In the genomic region with DNA sequence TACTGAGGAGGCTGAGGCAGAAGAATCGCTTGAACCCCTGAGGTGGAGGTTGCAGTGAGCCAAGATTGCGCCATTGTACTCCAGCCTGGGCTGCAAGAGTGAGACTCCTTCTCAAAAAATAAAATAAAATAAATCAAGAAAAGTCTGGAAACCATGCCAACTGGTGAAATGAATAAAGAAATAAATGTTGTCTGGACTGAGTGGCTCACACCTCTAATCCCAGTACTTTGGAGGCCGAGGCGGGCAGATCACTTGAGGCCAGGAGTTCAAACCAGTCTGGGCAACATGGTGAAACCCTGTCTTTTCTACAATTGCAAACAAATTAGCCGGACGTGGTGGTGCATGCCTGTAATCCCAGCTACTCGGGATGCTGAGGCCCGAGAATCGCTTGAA, we compare ENCODE assay signal across 2 cellular contexts.
TF ChIP-seq lines count a peak whose summit lies in the region.

No MANE protein-coding gene starts in this region.

TF ChIP-seq in K562, 482 proteins besides CTCF, POLR2A, EP300 and RAD21 (continued from another document and continues in another):
- peak; percentile 50 for TF ChIP-seq ZNF511 (CRISPR knock-in tag; IDR thresholded peaks at IDR 0.05)
- TF ChIP-seq ZNF696 (CRISPR knock-in tag; conservative IDR thresholded peaks at IDR 0.05) = no peak
- TF ChIP-seq CBX3 (IDR thresholded peaks at IDR 0.05; ENCODE audit: borderline replicate concordance in 1 of 2, low read length in 2 of 2) = no peak
- no peak for TF ChIP-seq FOXP1 (CRISPR knock-in tag; IDR thresholded peaks at IDR 0.05)
- TF ChIP-seq MCM5 (IDR thresholded peaks at IDR 0.05; ENCODE audit: low read depth) = no peak
- no peak for TF ChIP-seq RBFOX2 (IDR thresholded peaks at IDR 0.05; ENCODE audit: low read depth, low read length)
- TF ChIP-seq CHCHD3 (CRISPR knock-in tag; IDR thresholded peaks at IDR 0.05) = no peak
- TF ChIP-seq TGIF2 (CRISPR knock-in tag; IDR thresholded peaks at IDR 0.05) = 0 out of 2 replicates have a peak, but pooled peaks have one; percentile 28
- TF ChIP-seq ZBTB26 (CRISPR knock-in tag; IDR thresholded peaks at IDR 0.05) = no peak
- TF ChIP-seq ASH1L (IDR thresholded peaks at IDR 0.05; ENCODE audit: borderline replicate concordance, low read depth, partially characterized antibody) = peak; percentile 49
- TF ChIP-seq, protein P1, sequence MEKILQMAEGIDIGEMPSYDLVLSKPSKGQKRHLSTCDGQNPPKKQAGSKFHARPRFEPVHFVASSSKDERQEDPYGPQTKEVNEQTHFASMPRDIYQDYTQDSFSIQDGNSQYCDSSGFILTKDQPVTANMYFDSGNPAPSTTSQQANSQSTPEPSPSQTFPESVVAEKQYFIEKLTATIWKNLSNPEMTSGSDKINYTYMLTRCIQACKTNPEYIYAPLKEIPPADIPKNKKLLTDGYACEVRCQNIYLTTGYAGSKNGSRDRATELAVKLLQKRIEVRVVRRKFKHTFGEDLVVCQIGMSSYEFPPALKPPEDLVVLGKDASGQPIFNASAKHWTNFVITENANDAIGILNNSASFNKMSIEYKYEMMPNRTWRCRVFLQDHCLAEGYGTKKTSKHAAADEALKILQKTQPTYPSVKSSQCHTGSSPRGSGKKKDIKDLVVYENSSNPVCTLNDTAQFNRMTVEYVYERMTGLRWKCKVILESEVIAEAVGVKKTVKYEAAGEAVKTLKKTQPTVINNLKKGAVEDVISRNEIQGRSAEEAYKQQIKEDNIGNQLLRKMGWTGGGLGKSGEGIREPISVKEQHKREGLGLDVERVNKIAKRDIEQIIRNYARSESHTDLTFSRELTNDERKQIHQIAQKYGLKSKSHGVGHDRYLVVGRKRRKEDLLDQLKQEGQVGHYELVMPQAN (IDR thresholded peaks at IDR 0.05; ENCODE audit: borderline replicate concordance) = peak; percentile 50; the same call in 1 of the 2 replicates
- peak; percentile 79 for TF ChIP-seq CEBPB (tag; IDR thresholded peaks at IDR 0.05)
- 0 out of 2 replicates have a peak, but pooled peaks have one; percentile 9 for TF ChIP-seq NFRKB (IDR thresholded peaks at IDR 0.05; ENCODE audit: low read depth)
- no peak for TF ChIP-seq NUFIP1 (IDR thresholded peaks at IDR 0.05; ENCODE audit: partially characterized antibody)
- no peak for TF ChIP-seq ZNF589 (CRISPR knock-in tag; IDR thresholded peaks at IDR 0.05; ENCODE audit: low read depth)
- TF ChIP-seq EHMT2 (IDR thresholded peaks at IDR 0.05) = no peak
- TF ChIP-seq ZNF398 (CRISPR knock-in tag; IDR thresholded peaks at IDR 0.05) = no peak
- TF ChIP-seq POLR3G (IDR thresholded peaks at IDR 0.05; ENCODE audit: extremely low read depth, insufficient read length, insufficient replicate concordance) = no peak
- peak; percentile 56; the same call in 1 of the 2 replicates for TF ChIP-seq KLF1 (tag; IDR thresholded peaks at IDR 0.05)
- no peak for TF ChIP-seq NR2F6 (CRISPR knock-in tag; IDR thresholded peaks at IDR 0.05)
- TF ChIP-seq CBX5 (IDR thresholded peaks at IDR 0.05; ENCODE audit: borderline replicate concordance, low read depth) = 0 out of 2 replicates have a peak, but pooled peaks have one; percentile 16
- no peak for TF ChIP-seq ZNF274 (IDR thresholded peaks at IDR 0.05; ENCODE audit: borderline replicate concordance, low read depth, low read length)

TF ChIP-seq in HepG2, 621 proteins besides CTCF, POLR2A, EP300 and RAD21 (continued from another document and continues in another):
- TF ChIP-seq, protein P2, sequence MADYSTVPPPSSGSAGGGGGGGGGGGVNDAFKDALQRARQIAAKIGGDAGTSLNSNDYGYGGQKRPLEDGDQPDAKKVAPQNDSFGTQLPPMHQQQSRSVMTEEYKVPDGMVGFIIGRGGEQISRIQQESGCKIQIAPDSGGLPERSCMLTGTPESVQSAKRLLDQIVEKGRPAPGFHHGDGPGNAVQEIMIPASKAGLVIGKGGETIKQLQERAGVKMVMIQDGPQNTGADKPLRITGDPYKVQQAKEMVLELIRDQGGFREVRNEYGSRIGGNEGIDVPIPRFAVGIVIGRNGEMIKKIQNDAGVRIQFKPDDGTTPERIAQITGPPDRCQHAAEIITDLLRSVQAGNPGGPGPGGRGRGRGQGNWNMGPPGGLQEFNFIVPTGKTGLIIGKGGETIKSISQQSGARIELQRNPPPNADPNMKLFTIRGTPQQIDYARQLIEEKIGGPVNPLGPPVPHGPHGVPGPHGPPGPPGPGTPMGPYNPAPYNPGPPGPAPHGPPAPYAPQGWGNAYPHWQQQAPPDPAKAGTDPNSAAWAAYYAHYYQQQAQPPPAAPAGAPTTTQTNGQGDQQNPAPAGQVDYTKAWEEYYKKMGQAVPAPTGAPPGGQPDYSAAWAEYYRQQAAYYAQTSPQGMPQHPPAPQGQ (CRISPR knock-in tag; IDR thresholded peaks at IDR 0.05; ENCODE audit: borderline replicate concordance) = no peak
- TF ChIP-seq, protein P3, sequence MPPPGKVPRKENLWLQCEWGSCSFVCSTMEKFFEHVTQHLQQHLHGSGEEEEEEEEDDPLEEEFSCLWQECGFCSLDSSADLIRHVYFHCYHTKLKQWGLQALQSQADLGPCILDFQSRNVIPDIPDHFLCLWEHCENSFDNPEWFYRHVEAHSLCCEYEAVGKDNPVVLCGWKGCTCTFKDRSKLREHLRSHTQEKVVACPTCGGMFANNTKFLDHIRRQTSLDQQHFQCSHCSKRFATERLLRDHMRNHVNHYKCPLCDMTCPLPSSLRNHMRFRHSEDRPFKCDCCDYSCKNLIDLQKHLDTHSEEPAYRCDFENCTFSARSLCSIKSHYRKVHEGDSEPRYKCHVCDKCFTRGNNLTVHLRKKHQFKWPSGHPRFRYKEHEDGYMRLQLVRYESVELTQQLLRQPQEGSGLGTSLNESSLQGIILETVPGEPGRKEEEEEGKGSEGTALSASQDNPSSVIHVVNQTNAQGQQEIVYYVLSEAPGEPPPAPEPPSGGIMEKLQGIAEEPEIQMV (CRISPR knock-in tag; IDR thresholded peaks at IDR 0.05; ENCODE audit: low read depth) = 0 out of 2 replicates have a peak, but pooled peaks have one; percentile 48
- TF ChIP-seq, protein P4, sequence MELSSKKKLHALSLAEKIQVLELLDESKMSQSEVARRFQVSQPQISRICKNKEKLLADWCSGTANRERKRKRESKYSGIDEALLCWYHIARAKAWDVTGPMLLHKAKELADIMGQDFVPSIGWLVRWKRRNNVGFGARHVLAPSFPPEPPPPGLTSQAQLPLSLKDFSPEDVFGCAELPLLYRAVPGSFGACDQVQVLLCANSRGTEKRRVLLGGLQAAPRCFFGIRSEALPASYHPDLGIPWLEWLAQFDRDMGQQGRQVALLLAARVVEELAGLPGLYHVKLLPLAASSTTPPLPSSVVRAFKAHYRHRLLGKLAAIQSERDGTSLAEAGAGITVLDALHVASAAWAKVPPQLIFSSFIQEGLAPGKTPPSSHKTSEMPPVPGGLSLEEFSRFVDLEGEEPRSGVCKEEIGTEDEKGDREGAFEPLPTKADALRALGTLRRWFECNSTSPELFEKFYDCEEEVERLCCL (CRISPR knock-in tag; IDR thresholded peaks at IDR 0.05; ENCODE audit: borderline replicate concordance) = no peak
- TF ChIP-seq NR2F6 (IDR thresholded peaks at IDR 0.05) = 0 out of 2 replicates have a peak, but pooled peaks have one; percentile 25
- no peak for TF ChIP-seq NR2F6 (CRISPR knock-in tag; IDR thresholded peaks at IDR 0.05)
- no peak for TF ChIP-seq ZNF224 (CRISPR knock-in tag; IDR thresholded peaks at IDR 0.05)
- peak; percentile 10; the same call in 1 of the 2 replicates for TF ChIP-seq ZMYM3 (CRISPR knock-in tag; IDR thresholded peaks at IDR 0.05)
- no peak for TF ChIP-seq ZNF687 (CRISPR knock-in tag; IDR thresholded peaks at IDR 0.05)
- no peak for TF ChIP-seq MAX (IDR thresholded peaks at IDR 0.05)
- TF ChIP-seq IRF9 (CRISPR knock-in tag; IDR thresholded peaks at IDR 0.05; ENCODE audit: borderline replicate concordance) = no peak
- TF ChIP-seq ZNF678 (CRISPR knock-in tag; IDR thresholded peaks at IDR 0.05) = 0 out of 2 replicates have a peak, but pooled peaks have one; percentile 38
- no peak for TF ChIP-seq PCBP2 (optimal IDR thresholded peaks at IDR 0.05; ENCODE audit: low read depth, low read length, poor library complexity, severe bottlenecking)
- no peak for TF ChIP-seq ZNF878 (CRISPR knock-in tag; IDR thresholded peaks at IDR 0.05)
- no peak for TF ChIP-seq PHB2 (IDR thresholded peaks at IDR 0.05; ENCODE audit: partially characterized antibody)
- TF ChIP-seq ATF5 (CRISPR knock-in tag; IDR thresholded peaks at IDR 0.05; ENCODE audit: low read depth) = 0 out of 2 replicates have a peak, but pooled peaks have one; percentile 72
- TF ChIP-seq ZNF660 (CRISPR knock-in tag; IDR thresholded peaks at IDR 0.05; ENCODE audit: borderline replicate concordance, low read depth) = no peak
- no peak for TF ChIP-seq MXI1 (IDR thresholded peaks at IDR 0.05; ENCODE audit: borderline replicate concordance, low read depth, low read length)
- TF ChIP-seq ZBTB25 (CRISPR knock-in tag; IDR thresholded peaks at IDR 0.05) = no peak
- TF ChIP-seq ETV5 (CRISPR knock-in tag; IDR thresholded peaks at IDR 0.05; ENCODE audit: borderline replicate concordance) = no peak
- TF ChIP-seq IKZF1 (IDR thresholded peaks at IDR 0.05) = no peak
- TF ChIP-seq SP4 (CRISPR knock-in tag; IDR thresholded peaks at IDR 0.05) = no peak
- no peak for TF ChIP-seq ZBTB20 (CRISPR knock-in tag; IDR thresholded peaks at IDR 0.05; ENCODE audit: borderline replicate concordance, low read depth)
- TF ChIP-seq, protein P5, sequence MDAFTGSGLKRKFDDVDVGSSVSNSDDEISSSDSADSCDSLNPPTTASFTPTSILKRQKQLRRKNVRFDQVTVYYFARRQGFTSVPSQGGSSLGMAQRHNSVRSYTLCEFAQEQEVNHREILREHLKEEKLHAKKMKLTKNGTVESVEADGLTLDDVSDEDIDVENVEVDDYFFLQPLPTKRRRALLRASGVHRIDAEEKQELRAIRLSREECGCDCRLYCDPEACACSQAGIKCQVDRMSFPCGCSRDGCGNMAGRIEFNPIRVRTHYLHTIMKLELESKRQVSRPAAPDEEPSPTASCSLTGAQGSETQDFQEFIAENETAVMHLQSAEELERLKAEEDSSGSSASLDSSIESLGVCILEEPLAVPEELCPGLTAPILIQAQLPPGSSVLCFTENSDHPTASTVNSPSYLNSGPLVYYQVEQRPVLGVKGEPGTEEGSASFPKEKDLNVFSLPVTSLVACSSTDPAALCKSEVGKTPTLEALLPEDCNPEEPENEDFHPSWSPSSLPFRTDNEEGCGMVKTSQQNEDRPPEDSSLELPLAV (CRISPR knock-in tag; conservative IDR thresholded peaks at IDR 0.05; ENCODE audit: low read depth) = no peak
- TF ChIP-seq, protein P6, sequence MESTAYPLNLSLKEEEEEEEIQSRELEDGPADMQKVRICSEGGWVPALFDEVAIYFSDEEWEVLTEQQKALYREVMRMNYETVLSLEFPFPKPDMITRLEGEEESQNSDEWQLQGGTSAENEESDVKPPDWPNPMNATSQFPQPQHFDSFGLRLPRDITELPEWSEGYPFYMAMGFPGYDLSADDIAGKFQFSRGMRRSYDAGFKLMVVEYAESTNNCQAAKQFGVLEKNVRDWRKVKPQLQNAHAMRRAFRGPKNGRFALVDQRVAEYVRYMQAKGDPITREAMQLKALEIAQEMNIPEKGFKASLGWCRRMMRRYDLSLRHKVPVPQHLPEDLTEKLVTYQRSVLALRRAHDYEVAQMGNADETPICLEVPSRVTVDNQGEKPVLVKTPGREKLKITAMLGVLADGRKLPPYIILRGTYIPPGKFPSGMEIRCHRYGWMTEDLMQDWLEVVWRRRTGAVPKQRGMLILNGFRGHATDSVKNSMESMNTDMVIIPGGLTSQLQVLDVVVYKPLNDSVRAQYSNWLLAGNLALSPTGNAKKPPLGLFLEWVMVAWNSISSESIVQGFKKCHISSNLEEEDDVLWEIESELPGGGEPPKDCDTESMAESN (CRISPR knock-in tag; conservative IDR thresholded peaks at IDR 0.05) = no peak
- TF ChIP-seq SMC3 (IDR thresholded peaks at IDR 0.05; ENCODE audit: low read length) = no peak
- peak; percentile 12; the same call in 1 of the 2 replicates for TF ChIP-seq SNAI1 (CRISPR knock-in tag; IDR thresholded peaks at IDR 0.05; ENCODE audit: borderline replicate concordance)
